Comparison of ENCODE assay signal across 1 cellular context in the genomic region with DNA sequence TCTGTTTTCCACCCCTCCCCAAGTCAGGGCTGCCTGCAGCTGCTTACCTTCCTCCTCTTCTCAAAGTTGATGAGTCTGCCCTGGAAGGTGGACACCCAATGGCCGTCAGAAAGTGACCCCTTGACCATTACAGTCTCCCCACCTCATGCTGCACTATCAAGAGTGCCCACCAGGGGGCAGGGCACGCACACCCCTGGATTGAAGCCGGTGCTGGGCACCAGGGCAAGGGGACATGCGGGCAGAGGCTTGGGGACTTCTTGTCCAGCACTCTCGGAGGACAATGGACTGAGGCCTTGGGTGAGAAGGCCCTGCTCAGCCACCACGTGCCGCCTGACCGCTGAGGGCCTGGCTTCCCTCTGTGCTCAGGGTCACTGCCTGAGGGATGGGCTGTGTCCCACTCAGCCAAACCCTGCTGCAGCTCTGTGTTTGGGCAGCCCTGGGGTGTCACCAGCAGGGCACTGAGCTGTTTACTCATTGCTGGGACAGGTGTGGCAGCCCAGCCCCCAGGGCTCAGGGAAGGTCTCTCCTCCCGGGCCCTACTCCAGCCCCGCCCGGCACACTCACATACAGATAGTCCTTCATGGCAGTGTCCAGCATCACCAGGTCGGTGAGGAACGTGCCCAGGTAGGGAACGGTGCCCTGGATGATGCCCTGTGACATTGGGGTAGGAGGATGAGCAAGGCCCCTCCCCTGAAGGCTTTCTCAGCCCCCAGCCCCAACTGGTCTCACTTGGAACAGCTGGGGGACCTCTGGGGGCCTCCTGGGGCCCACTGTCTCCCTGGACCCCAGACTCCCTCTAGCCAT.
TF ChIP-seq lines count a peak whose summit lies in the region.

No MANE protein-coding gene starts in this region.

TF ChIP-seq in GM12878, 131 proteins besides CTCF, POLR2A, EP300 and RAD21 (continued from another document):
- TF ChIP-seq, protein P1, sequence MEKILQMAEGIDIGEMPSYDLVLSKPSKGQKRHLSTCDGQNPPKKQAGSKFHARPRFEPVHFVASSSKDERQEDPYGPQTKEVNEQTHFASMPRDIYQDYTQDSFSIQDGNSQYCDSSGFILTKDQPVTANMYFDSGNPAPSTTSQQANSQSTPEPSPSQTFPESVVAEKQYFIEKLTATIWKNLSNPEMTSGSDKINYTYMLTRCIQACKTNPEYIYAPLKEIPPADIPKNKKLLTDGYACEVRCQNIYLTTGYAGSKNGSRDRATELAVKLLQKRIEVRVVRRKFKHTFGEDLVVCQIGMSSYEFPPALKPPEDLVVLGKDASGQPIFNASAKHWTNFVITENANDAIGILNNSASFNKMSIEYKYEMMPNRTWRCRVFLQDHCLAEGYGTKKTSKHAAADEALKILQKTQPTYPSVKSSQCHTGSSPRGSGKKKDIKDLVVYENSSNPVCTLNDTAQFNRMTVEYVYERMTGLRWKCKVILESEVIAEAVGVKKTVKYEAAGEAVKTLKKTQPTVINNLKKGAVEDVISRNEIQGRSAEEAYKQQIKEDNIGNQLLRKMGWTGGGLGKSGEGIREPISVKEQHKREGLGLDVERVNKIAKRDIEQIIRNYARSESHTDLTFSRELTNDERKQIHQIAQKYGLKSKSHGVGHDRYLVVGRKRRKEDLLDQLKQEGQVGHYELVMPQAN (conservative IDR thresholded peaks at IDR 0.05), result no peak
- TF ChIP-seq ZBED1 (IDR thresholded peaks at IDR 0.05; ENCODE audit: borderline replicate concordance), result no peak
- TF ChIP-seq CREB1 (IDR thresholded peaks at IDR 0.05; ENCODE audit: low read depth), result no peak
- TF ChIP-seq SMC3 (IDR thresholded peaks at IDR 0.05; ENCODE audit: borderline replicate concordance, low read length), result peak; percentile 93
- peak; percentile 66; the same call in 1 of the 2 replicates for TF ChIP-seq YY1 (IDR thresholded peaks at IDR 0.05; ENCODE audit: low read depth, low read length)
- no peak for TF ChIP-seq TCF3 (IDR thresholded peaks at IDR 0.05; ENCODE audit: borderline replicate concordance, insufficient read depth, low read depth, low read length)
- peak; percentile 48 for TF ChIP-seq NR2F1 (conservative IDR thresholded peaks at IDR 0.05)
- TF ChIP-seq LARP7 (IDR thresholded peaks at IDR 0.05), result peak; percentile 49; the same call in 1 of the 2 replicates
- peak in 1 of 2 experiments; percentile 12; a peak in 1 of 4 replicates for TF ChIP-seq BHLHE40 (IDR thresholded peaks at IDR 0.05; ENCODE audit: borderline replicate concordance in 1 of 2, low read depth in 2 of 2, low read length in 1 of 2)
